Comparison of ENCODE assay signal across 13 cellular contexts in genomic region chr6:108732101-108732870, GRCh38.
A peak's percentile ranks its signal among the peaks of the same experiment; 100 is the strongest.
DNase-seq lines count a peak whose midpoint lies in the region; ATAC-seq and TF ChIP-seq lines count a peak whose summit lies in the region.
"Had no signal": no experiment of that assay in that cellular context is flagged by ENCODE, and none has a peak within 500 bp of the region (broad histone marks: within the 10 kb centered on the region; RNA-seq: fewer than 3 reads in every experiment).

No MANE protein-coding gene starts in this region.

- H3K4me1 Mint-ChIP-seq in type B pancreatic cell (ENCODE audit: unreplicated experiment), result peaks cover 23% of the 10 kb centered on the region

- 74% methylated on average over 14 of the region's 16 CpGs for WGBS in hepatocyte (ENCODE audit: low lambda C conversion rate, missing lambda C conversion rate)

- no peaks in the 10 kb centered on the region for H3K36me3 ChIP-seq in hepatocyte (replicated peaks; ENCODE audit: insufficient read depth, low read depth)

- H3K4me3 Mint-ChIP-seq in type B pancreatic cell, result peak overlapping the region; percentile 26

- peaks cover 28% of the 10 kb centered on the region for H3K27me3 Mint-ChIP-seq in type B pancreatic cell

- H4K20me1 ChIP-seq in hepatocyte (ENCODE audit: insufficient read depth, poor library complexity, severe bottlenecking), result no peaks in the 10 kb centered on the region

- H3K79me2 ChIP-seq in hepatocyte, result no peaks in the 10 kb centered on the region

- peak; percentile 13 to 49 for DNase-seq in NCI-H524 (lab: John Stamatoyannopoulos, UW)
- no peak for DNase-seq in NCI-H524 treated with DMSO at 0.1 percent for 48 hours (lab: John Stamatoyannopoulos, UW)
- DNase-seq in SW480 (ENCODE audit: low spot score), result peak; percentile 72
- no peak for DNase-seq in hepatocyte (ENCODE audit: low spot score)
- DNase-seq in type B pancreatic cell (ENCODE audit: extremely low spot score, unreplicated experiment), result no peak
- no peak for DNase-seq in T-helper 1 cell
- DNase-seq in stimulated activated CD4-positive, alpha-beta T cell treated with anti-CD3 and anti-CD28 coated beads, Interleukin-2, amount 100 ng/mL, for 24 hours, result no peak
- DNase-seq: DMS53; effector CD4-positive, alpha-beta T cell; SHP77 had no signal

- no peak overlapping the region for H3K4me3 ChIP-seq in hepatocyte

- H3K9me3 ChIP-seq in hepatocyte (ENCODE audit: low read depth), result no peaks in the 10 kb centered on the region

- TF ChIP-seq CTCF in hepatocyte (IDR thresholded peaks at IDR 0.05; ENCODE audit: poor library complexity), result no peak
- TF ChIP-seq CTCF in type B pancreatic cell (conservative IDR thresholded peaks at IDR 0.05), result no peak

- no peaks in the 10 kb centered on the region for H3K36me3 Mint-ChIP-seq in type B pancreatic cell

- peak overlapping the region; percentile 65 for H3K27ac ChIP-seq in hepatocyte
- H3K27ac ChIP-seq: 22Rv1, KMS-11 had no signal

- H2AFZ ChIP-seq in hepatocyte, result no peak overlapping the region

- peaks cover 14% of the 10 kb centered on the region for H3K4me1 ChIP-seq in hepatocyte (ENCODE audit: insufficient read depth)

- no peaks in the 10 kb centered on the region for H3K9me2 ChIP-seq in hepatocyte (replicated peaks; ENCODE audit: insufficient read depth)

- no peak for ATAC-seq in HG02840 (IDR thresholded peaks at IDR 0.05; ENCODE audit: low FRiP score, unreplicated experiment)

- H3K9me3 Mint-ChIP-seq in type B pancreatic cell, result no peaks in the 10 kb centered on the region

- H3K27ac Mint-ChIP-seq in type B pancreatic cell, result no peak overlapping the region

- H3K27me3 ChIP-seq in hepatocyte, result no peaks in the 10 kb centered on the region

- H3K4me2 ChIP-seq in hepatocyte, result no peak overlapping the region
- H3K4me2 ChIP-seq: KMS-11 had no signal

Comparison
In these comparisons a context has a peak if more than half of its experiments do, and no peak if none do; other contexts are left out.
1. DNase-seq: peak in NCI-H524 (2 of 2) and SW480 (single experiment); none in NCI-H524 treated with DMSO at 0.1 percent for 48 hours (single experiment), hepatocyte (single experiment), type B pancreatic cell (single experiment), T-helper 1 cell (0 of 5) and stimulated activated CD4-positive, alpha-beta T cell treated with anti-CD3 and anti-CD28 coated beads, Interleukin-2, amount 100 ng/mL, for 24 hours (0 of 2).